ENCODE assay signal across 10 cellular contexts in the genomic region with DNA sequence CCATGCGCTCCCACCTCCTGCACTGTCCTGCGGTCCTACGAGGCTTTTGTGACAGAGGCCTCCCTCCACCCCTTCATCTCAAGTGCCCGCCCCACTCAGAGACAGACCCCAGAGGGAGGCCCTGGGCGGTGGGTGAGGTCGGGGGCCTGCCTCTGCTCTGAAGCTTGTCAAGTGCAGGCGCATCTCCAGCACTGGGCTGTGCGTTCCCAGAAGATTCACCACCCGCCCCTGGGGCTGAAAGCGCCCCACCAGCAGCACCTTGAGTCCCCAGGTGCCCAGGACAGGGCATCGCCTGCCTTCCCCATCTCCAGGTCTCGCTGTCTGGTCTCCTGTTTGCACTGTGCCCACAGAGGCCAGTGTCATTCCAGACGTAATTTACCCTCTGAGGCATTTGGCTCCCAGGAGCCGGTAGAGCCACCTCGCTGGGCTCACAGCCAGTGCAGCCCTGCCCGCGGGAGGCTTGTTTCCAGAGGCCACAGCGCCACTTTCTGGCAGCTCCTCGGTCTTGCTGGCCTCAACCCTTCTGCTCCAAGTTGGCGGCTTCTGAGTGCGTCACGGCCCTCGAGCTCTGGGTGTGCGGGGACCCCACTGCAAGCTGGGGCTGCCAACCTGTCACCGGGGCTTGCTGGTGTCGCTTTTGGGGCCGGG.
A peak's percentile ranks its signal among the peaks of the same experiment; 100 is the strongest.
DNase-seq lines count a peak whose midpoint lies in the region; ATAC-seq and TF ChIP-seq lines count a peak whose summit lies in the region.
"Had no signal": no experiment of that assay in that cellular context is flagged by ENCODE, and none has a peak within 500 bp of the region (broad histone marks: within the 10 kb centered on the region; RNA-seq: fewer than 3 reads in every experiment).

No MANE protein-coding gene starts in this region.

- H3K4me3 Mint-ChIP-seq in activated T-helper 2 cell treated with anti-CD3 and anti-CD28 coated beads, Interferon-gamma antibody, Interleukin-2, Interleukin-4, amounts not matched to agents 10 μg/mL and 5 μg/mL and 100 μg/mL, durations not matched to agents 14 hours and 24 hours and 36 hours (ENCODE audit: low read depth), result no peak overlapping the region
- H3K4me3 Mint-ChIP-seq: dendritic cell treated with granulocyte-macrophage colony-stimulating factor and Interleukin-4, amounts not matched to agents 40 ng/mL and 50 ng/mL, for 4 days had no signal

- no peak overlapping the region for H3K4me3 ChIP-seq in fibroblast of the aortic adventitia (ENCODE audit: low read depth, low read length)

- intact Hi-C loops in activated T-helper 2 cell treated with anti-CD3 and anti-CD28 coated beads, Interferon-gamma antibody, Interleukin-2, Interleukin-4, amounts not matched to agents 10 μg/mL and 5 μg/mL and 100 μg/mL, durations not matched to agents 14 hours and 24 hours and 36 hours (cut with micrococcal nuclease), result no loop called here

- POLR2A ChIA-PET in HEK293T (lab: Yijun Ruan, JAX), result no interaction called here

- H3K4me1 Mint-ChIP-seq in activated T-helper 2 cell treated with anti-CD3 and anti-CD28 coated beads, Interferon-gamma antibody, Interleukin-2, Interleukin-4, amounts not matched to agents 10 μg/mL and 5 μg/mL and 100 μg/mL, durations not matched to agents 14 hours and 24 hours and 36 hours (ENCODE audit: low read depth), result no peaks in the 10 kb centered on the region

- H3K36me3 Mint-ChIP-seq in activated T-helper 2 cell treated with anti-CD3 and anti-CD28 coated beads, Interferon-gamma antibody, Interleukin-2, Interleukin-4, amounts not matched to agents 10 μg/mL and 5 μg/mL and 100 μg/mL, durations not matched to agents 14 hours and 24 hours and 36 hours (ENCODE audit: low read depth), result no peaks in the 10 kb centered on the region

- ATAC-seq in HG02623 (IDR thresholded peaks at IDR 0.05; ENCODE audit: unreplicated experiment), result no peak
- ATAC-seq in HG02678 (IDR thresholded peaks at IDR 0.05; ENCODE audit: unreplicated experiment), result no peak
- ATAC-seq: left colon had no signal

- CTCF ChIA-PET in HEK293T (lab: Yijun Ruan, JAX), result no interaction called here

- no peaks in the 10 kb centered on the region for H3K27me3 Mint-ChIP-seq in activated T-helper 2 cell treated with anti-CD3 and anti-CD28 coated beads, Interferon-gamma antibody, Interleukin-2, Interleukin-4, amounts not matched to agents 10 μg/mL and 5 μg/mL and 100 μg/mL, durations not matched to agents 14 hours and 24 hours and 36 hours (ENCODE audit: low read depth)
- H3K27me3 Mint-ChIP-seq: dendritic cell treated with granulocyte-macrophage colony-stimulating factor and Interleukin-4, amounts not matched to agents 40 ng/mL and 50 ng/mL, for 4 days had no signal

- no peak overlapping the region for H3K27ac Mint-ChIP-seq in activated T-helper 2 cell treated with anti-CD3 and anti-CD28 coated beads, Interferon-gamma antibody, Interleukin-2, Interleukin-4, amounts not matched to agents 10 μg/mL and 5 μg/mL and 100 μg/mL, durations not matched to agents 14 hours and 24 hours and 36 hours
- H3K27ac Mint-ChIP-seq: dendritic cell treated with granulocyte-macrophage colony-stimulating factor and Interleukin-4, amounts not matched to agents 40 ng/mL and 50 ng/mL, for 4 days had no signal

- DNase-seq in AG08396 (ENCODE audit: low spot score) (peak; percentile 73), HEK293T (ENCODE audit: extremely low spot score) (peak; percentile 30), RKO (ENCODE audit: low spot score) (peak; percentile 32), fibroblast of the aortic adventitia (ENCODE audit: low read depth) (peak; percentile 1)
- no peak for DNase-seq in activated T-helper 2 cell treated with anti-CD3 and anti-CD28 coated beads, Interferon-gamma antibody, Interleukin-2, Interleukin-4, amounts not matched to agents 10 μg/mL and 5 μg/mL and 100 μg/mL, durations not matched to agents 14 hours and 24 hours and 36 hours (ENCODE audit: low spot score)
- DNase-seq in activated CD8-positive, alpha-beta memory T cell treated with anti-CD3 and anti-CD28 coated beads, Interleukin-2, amount 50 U/mL, for 48 hours, result no peak
- DNase-seq: left colon had no signal

- H3K9me3 Mint-ChIP-seq in activated T-helper 2 cell treated with anti-CD3 and anti-CD28 coated beads, Interferon-gamma antibody, Interleukin-2, Interleukin-4, amounts not matched to agents 10 μg/mL and 5 μg/mL and 100 μg/mL, durations not matched to agents 14 hours and 24 hours and 36 hours, result no peaks in the 10 kb centered on the region
- H3K9me3 Mint-ChIP-seq: dendritic cell treated with granulocyte-macrophage colony-stimulating factor and Interleukin-4, amounts not matched to agents 40 ng/mL and 50 ng/mL, for 4 days had no signal

- no peak for TF ChIP-seq CTCF in fibroblast of the aortic adventitia (IDR thresholded peaks at IDR 0.05; ENCODE audit: insufficient read depth, low read length)

TF ChIP-seq in HEK293T, 16 proteins besides CTCF, POLR2A, EP300 and RAD21:
- TF ChIP-seq ARNT (IDR thresholded peaks at IDR 0.05), result no peak
- no peak for TF ChIP-seq HDGF (IDR thresholded peaks at IDR 0.05; ENCODE audit: borderline replicate concordance)
- TF ChIP-seq FOXK2 (IDR thresholded peaks at IDR 0.05), result no peak
- TF ChIP-seq, protein P1, sequence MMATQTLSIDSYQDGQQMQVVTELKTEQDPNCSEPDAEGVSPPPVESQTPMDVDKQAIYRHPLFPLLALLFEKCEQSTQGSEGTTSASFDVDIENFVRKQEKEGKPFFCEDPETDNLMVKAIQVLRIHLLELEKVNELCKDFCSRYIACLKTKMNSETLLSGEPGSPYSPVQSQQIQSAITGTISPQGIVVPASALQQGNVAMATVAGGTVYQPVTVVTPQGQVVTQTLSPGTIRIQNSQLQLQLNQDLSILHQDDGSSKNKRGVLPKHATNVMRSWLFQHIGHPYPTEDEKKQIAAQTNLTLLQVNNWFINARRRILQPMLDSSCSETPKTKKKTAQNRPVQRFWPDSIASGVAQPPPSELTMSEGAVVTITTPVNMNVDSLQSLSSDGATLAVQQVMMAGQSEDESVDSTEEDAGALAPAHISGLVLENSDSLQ (IDR thresholded peaks at IDR 0.05), result no peak
TF ChIP-seq in HEK293T: peak in this region for 0.

Comparison
In these comparisons a context has a peak if more than half of its experiments do, and no peak if none do; other contexts are left out.
1. DNase-seq: peak in AG08396 (single experiment), HEK293T (single experiment), RKO (single experiment) and fibroblast of the aortic adventitia (single experiment); none in activated T-helper 2 cell treated with anti-CD3 and anti-CD28 coated beads, Interferon-gamma antibody, Interleukin-2, Interleukin-4, amounts not matched to agents 10 μg/mL and 5 μg/mL and 100 μg/mL, durations not matched to agents 14 hours and 24 hours and 36 hours (single experiment) and activated CD8-positive, alpha-beta memory T cell treated with anti-CD3 and anti-CD28 coated beads, Interleukin-2, amount 50 U/mL, for 48 hours (single experiment).